Comparison of ENCODE assay signal across 21 cellular contexts in the genomic region with DNA sequence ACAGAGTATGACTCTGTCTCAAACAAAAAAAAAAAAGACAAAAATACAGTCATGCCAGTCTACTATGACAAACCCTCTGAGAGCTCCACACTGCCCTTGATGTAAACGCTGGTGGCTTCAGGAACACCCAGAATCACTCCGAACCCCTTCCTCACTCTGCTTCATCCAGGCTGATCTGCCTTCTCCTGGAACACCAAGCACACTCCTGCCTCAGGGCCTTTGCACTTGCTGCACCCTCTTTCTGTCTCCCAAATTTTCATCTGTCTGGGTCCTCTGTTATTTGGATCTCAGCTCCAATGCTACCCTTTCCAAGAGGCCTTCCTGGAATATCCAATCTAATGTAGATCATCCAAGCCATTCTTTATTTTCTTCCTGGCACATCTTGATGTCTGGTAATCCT. TPM values are rescaled to one million over a fixed set of nuclear protein-coding genes. Genes with fewer than 3 reads are reported as not detected.
DNase-seq lines count a peak whose midpoint lies in the region; ATAC-seq and TF ChIP-seq lines count a peak whose summit lies in the region.
"Had no signal": no experiment of that assay in that cellular context is flagged by ENCODE, and none has a peak within 500 bp of the region (broad histone marks: within the 10 kb centered on the region; RNA-seq: fewer than 3 reads in every experiment).

No MANE protein-coding gene starts in this region.

- no peak for ATAC-seq in activated naive CD8-positive, alpha-beta T cell treated with anti-CD3 and anti-CD28 coated beads, Interleukin-2, amount 50 U/mL, for 24 hours
- ATAC-seq: GM12878 had no signal

- H3K36me3 Mint-ChIP-seq in activated naive CD8-positive, alpha-beta T cell treated with anti-CD3 and anti-CD28 coated beads for 36 hours, result no peaks in the 10 kb centered on the region
- H3K36me3 Mint-ChIP-seq in activated naive CD8-positive, alpha-beta T cell treated with anti-CD3 and anti-CD28 coated beads, Interleukin-2, amount 50 U/mL, for 24 hours (ENCODE audit: low read depth), result no peaks in the 10 kb centered on the region
- H3K36me3 Mint-ChIP-seq: CD4-positive, alpha-beta memory T cell; CD4-positive, CD25-positive, alpha-beta regulatory T cell; CD8-positive, alpha-beta memory T cell had no signal

- no peaks in the 10 kb centered on the region for H3K4me1 ChIP-seq in HEK293 (ENCODE audit: control insufficient read depth, insufficient read depth, low read length)
- H3K4me1 ChIP-seq: BE2C, BLaER1 had no signal

- H3K9me3 ChIP-seq in HEK293 (ENCODE audit: control insufficient read depth, insufficient read depth, low read depth, low read length), result no peaks in the 10 kb centered on the region
- H3K9me3 ChIP-seq: BE2C, BLaER1 had no signal

- peak overlapping the region; percentile 1 for H3K27ac Mint-ChIP-seq in activated naive CD8-positive, alpha-beta T cell treated with anti-CD3 and anti-CD28 coated beads for 36 hours
- no peak overlapping the region for H3K27ac Mint-ChIP-seq in activated naive CD8-positive, alpha-beta T cell treated with anti-CD3 and anti-CD28 coated beads, Interleukin-2, amount 50 U/mL, for 24 hours
- H3K27ac Mint-ChIP-seq: CD4-positive, CD25-positive, alpha-beta regulatory T cell; CD8-positive, alpha-beta memory T cell had no signal

- H3K36me3 ChIP-seq in HEK293 (ENCODE audit: control insufficient read depth in 2 of 2, insufficient read depth in 1 of 2, low read length in 2 of 2), result no peaks in the 10 kb centered on the region
- H3K36me3 ChIP-seq: BE2C, BLaER1 had no signal

- peaks cover 10% of the 10 kb centered on the region for H3K27me3 Mint-ChIP-seq in activated naive CD8-positive, alpha-beta T cell treated with anti-CD3 and anti-CD28 coated beads for 36 hours
- H3K27me3 Mint-ChIP-seq in activated naive CD8-positive, alpha-beta T cell treated with anti-CD3 and anti-CD28 coated beads, Interleukin-2, amount 50 U/mL, for 24 hours, result peaks cover 9% of the 10 kb centered on the region

- no peak for TF ChIP-seq CTCF in HEK293 (tag by site-specific recombination; IDR thresholded peaks at IDR 0.05)
- no peak for TF ChIP-seq CTCF in NB4 (IDR thresholded peaks at IDR 0.05; ENCODE audit: low read depth, low read length)
- TF ChIP-seq CTCF in lower leg skin (IDR thresholded peaks at IDR 0.05), result no peak

- H3K4me1 Mint-ChIP-seq in activated naive CD8-positive, alpha-beta T cell treated with anti-CD3 and anti-CD28 coated beads for 36 hours, result no peaks in the 10 kb centered on the region
- no peaks in the 10 kb centered on the region for H3K4me1 Mint-ChIP-seq in activated naive CD8-positive, alpha-beta T cell treated with anti-CD3 and anti-CD28 coated beads, Interleukin-2, amount 50 U/mL, for 24 hours

- WGBS in lower leg skin, 2 donors, result 89 to 91% methylated on average over 2 of the region's 2 CpGs

- no peak overlapping the region for H3K27ac ChIP-seq in HEK293 (ENCODE audit: extremely low read depth, low read depth, low read length)
- H3K27ac ChIP-seq: BLaER1 had no signal

- H3K4me3 ChIP-seq in HEK293 (ENCODE audit: low read depth, low read length) (no peak overlapping the region), NB4 (ENCODE audit: low read depth, low read length) (no peak overlapping the region), lower leg skin (ENCODE audit: low read depth, poor library complexity, severe bottlenecking) (no peak overlapping the region)
- H3K4me3 ChIP-seq: BLaER1, GM12878 had no signal

- no peak overlapping the region for H3K4me3 Mint-ChIP-seq in activated naive CD8-positive, alpha-beta T cell treated with anti-CD3 and anti-CD28 coated beads for 36 hours
- no peak overlapping the region for H3K4me3 Mint-ChIP-seq in activated naive CD8-positive, alpha-beta T cell treated with anti-CD3 and anti-CD28 coated beads, Interleukin-2, amount 50 U/mL, for 24 hours
- H3K4me3 Mint-ChIP-seq: CD4-positive, alpha-beta memory T cell; CD4-positive, CD25-positive, alpha-beta regulatory T cell had no signal

- DNase-seq in activated naive CD8-positive, alpha-beta T cell treated with anti-CD3 and anti-CD28 coated beads for 36 hours, result no peak
- no peak for DNase-seq in activated naive CD8-positive, alpha-beta T cell treated with anti-CD3 and anti-CD28 coated beads, Interleukin-2, amount 50 U/mL, for 24 hours
- DNase-seq in NB4 (ENCODE audit: low read depth) (peak; percentile 11), NCI-H1436 (lab: John Stamatoyannopoulos, UW) (no peak), lower leg skin (ENCODE audit: low spot score in 2 of 2) (no peak)
- DNase-seq: 8988T; ACHN; BE2C; CD4-positive, alpha-beta memory T cell; CD4-positive, CD25-positive, alpha-beta regulatory T cell; CD8-positive, alpha-beta memory T cell; DMS 273 treated with DMSO at 0.1 percent for 48 hours; DMS153; DMS53; DMS79; DND-41; EL; GDM1 had no signal

- no peaks in the 10 kb centered on the region for H3K9me3 Mint-ChIP-seq in activated naive CD8-positive, alpha-beta T cell treated with anti-CD3 and anti-CD28 coated beads for 36 hours
- H3K9me3 Mint-ChIP-seq in activated naive CD8-positive, alpha-beta T cell treated with anti-CD3 and anti-CD28 coated beads, Interleukin-2, amount 50 U/mL, for 24 hours, result no peaks in the 10 kb centered on the region
- H3K9me3 Mint-ChIP-seq: CD8-positive, alpha-beta memory T cell had no signal

- POLR2A ChIA-PET in HEK293 (lab: Yijun Ruan, JAX), result no interaction called here

- CTCF ChIA-PET in HEK293 (lab: Yijun Ruan, JAX), result no interaction called here

- no peak for TF ChIP-seq POLR2A in NB4 (IDR thresholded peaks at IDR 0.05; ENCODE audit: extremely low read depth, insufficient read length)
- TF ChIP-seq POLR2A in lower leg skin (IDR thresholded peaks at IDR 0.05), result no peak

- intact Hi-C loops in lower leg skin (cut with DNase I; ENCODE audit: low total_unique reads), result no loop called here

TF ChIP-seq in HEK293, 187 proteins besides CTCF, POLR2A, EP300 and RAD21:
- no peak for TF ChIP-seq ZNF175 (tag by site-specific recombination; IDR thresholded peaks at IDR 0.05)
- TF ChIP-seq ZNF426 (tag by site-specific recombination; IDR thresholded peaks at IDR 0.05), result no peak
- peak; percentile 94 for TF ChIP-seq ZNF623 (tag by site-specific recombination; IDR thresholded peaks at IDR 0.05)
- no peak for TF ChIP-seq RBAK (tag by site-specific recombination; IDR thresholded peaks at IDR 0.05)
- TF ChIP-seq ZNF529 (tag by site-specific recombination; IDR thresholded peaks at IDR 0.05; ENCODE audit: insufficient replicate concordance), result no peak
- no peak for TF ChIP-seq YY1 (tag by site-specific recombination; IDR thresholded peaks at IDR 0.05)
- TF ChIP-seq ZNF302 (tag by site-specific recombination; IDR thresholded peaks at IDR 0.05; ENCODE audit: low read depth), result no peak
- no peak for TF ChIP-seq ZNF391 (tag by site-specific recombination; IDR thresholded peaks at IDR 0.05; ENCODE audit: borderline replicate concordance, low read depth)

RNA-seq across cellular contexts. Expression of gene SLC39A11, which starts 7.9 kb away (rescaled TPM):
- 10 to 100 TPM; 15.3 to 15.4 TPM for total RNA-seq in activated naive CD8-positive, alpha-beta T cell treated with anti-CD3 and anti-CD28 coated beads for 36 hours
- total RNA-seq in lower leg skin, result 10 to 100 TPM; 41.6 to 59.0 (median 47.1) TPM
